10 cellular contexts compared by ENCODE assay signal in genomic region chr20:46056970-46057855, GRCh38. TPM values are rescaled to one million over a fixed set of nuclear protein-coding genes. Genes with fewer than 3 reads are reported as not detected.
DNase-seq lines count a peak whose midpoint lies in the region; ATAC-seq and TF ChIP-seq lines count a peak whose summit lies in the region.
"Had no signal": no experiment of that assay in that cellular context is flagged by ENCODE, and none has a peak within 500 bp of the region (broad histone marks: within the 10 kb centered on the region; RNA-seq: fewer than 3 reads in every experiment).

No MANE protein-coding gene starts in this region.

- H3K27ac ChIP-seq in ascending aorta: no peak overlapping the region
- no peak overlapping the region for H3K27ac ChIP-seq in iPS-18a (ENCODE audit: low read length)
- H3K27ac ChIP-seq in testis: no peak overlapping the region
- H3K27ac ChIP-seq: BLaER1, epithelial cell of prostate had no signal

- H3K9me3 ChIP-seq in ascending aorta (no peaks in the 10 kb centered on the region), iPS-18a (ENCODE audit: control insufficient read depth, low read depth, low read length) (no peaks in the 10 kb centered on the region), testis (no peaks in the 10 kb centered on the region), T-helper 17 cell (ENCODE audit: control insufficient read depth, low read length, poor library complexity, severe bottlenecking) (no peaks in the 10 kb centered on the region)
- H3K9me3 ChIP-seq: BLaER1 had no signal

- no peak overlapping the region for H3K27ac Mint-ChIP-seq in activated naive CD4-positive, alpha-beta T cell treated with anti-CD3 and anti-CD28 coated beads for 36 hours
- H3K27ac Mint-ChIP-seq in T-helper 17 cell: no peak overlapping the region

- peak; percentile 41 for DNase-seq in activated naive CD4-positive, alpha-beta T cell treated with anti-CD3 and anti-CD28 coated beads for 36 hours
- no peak for DNase-seq in activated naive CD4-positive, alpha-beta T cell (lab: John Stamatoyannopoulos, UW)
- DNase-seq in ascending aorta (ENCODE audit: low spot score in 2 of 2) (no peak), testis (peak; percentile 51), NCI-H524 treated with DMSO at 0.1 percent for 48 hours (lab: John Stamatoyannopoulos, UW) (no peak), T-helper 17 cell (no peak)

- no peaks in the 10 kb centered on the region for H3K9me3 Mint-ChIP-seq in activated naive CD4-positive, alpha-beta T cell treated with anti-CD3 and anti-CD28 coated beads for 36 hours

- intact Hi-C loops in activated naive CD4-positive, alpha-beta T cell treated with anti-CD3 and anti-CD28 coated beads for 36 hours (cut with micrococcal nuclease): no loop called here
- intact Hi-C loops in ascending aorta (cut with DNase I) (no loop called here), testis (cut with DNase I; ENCODE audit: low total_unique reads) (no loop called here)

- peaks cover 10 to 16% of the 10 kb centered on the region in 2 donors for H3K4me1 ChIP-seq in ascending aorta
- no peaks in the 10 kb centered on the region for H3K4me1 ChIP-seq in iPS-18a (ENCODE audit: control insufficient read depth, low read depth, low read length)
- peaks cover 16% of the 10 kb centered on the region for H3K4me1 ChIP-seq in testis

- peaks cover 21% of the 10 kb centered on the region for H3K36me3 Mint-ChIP-seq in activated naive CD4-positive, alpha-beta T cell treated with anti-CD3 and anti-CD28 coated beads for 36 hours (ENCODE audit: low read depth)
- H3K36me3 Mint-ChIP-seq in T-helper 17 cell (ENCODE audit: low read depth): peaks cover 5% of the 10 kb centered on the region

- no peak overlapping the region for H3K4me3 Mint-ChIP-seq in activated naive CD4-positive, alpha-beta T cell treated with anti-CD3 and anti-CD28 coated beads for 36 hours
- H3K4me3 Mint-ChIP-seq in T-helper 17 cell: no peak overlapping the region

- H3K9ac ChIP-seq in iPS-18a (ENCODE audit: low read length): no peak overlapping the region
- H3K9ac ChIP-seq: BLaER1 had no signal

- TF ChIP-seq CTCF in ascending aorta (IDR thresholded peaks at IDR 0.05) (no peak), testis (IDR thresholded peaks at IDR 0.05) (no peak)

- peaks cover 36% of the 10 kb centered on the region for H3K4me1 Mint-ChIP-seq in activated naive CD4-positive, alpha-beta T cell treated with anti-CD3 and anti-CD28 coated beads for 36 hours (ENCODE audit: low read depth)
- peaks cover 35% of the 10 kb centered on the region for H3K4me1 Mint-ChIP-seq in T-helper 17 cell

- H3K27me3 ChIP-seq in ascending aorta (no peaks in the 10 kb centered on the region), iPS-18a (ENCODE audit: control insufficient read depth, insufficient read depth, low read length) (peaks cover 79% of the 10 kb centered on the region), testis (no peaks in the 10 kb centered on the region)
- H3K27me3 ChIP-seq: BLaER1 had no signal

- ATAC-seq in HG03280 (IDR thresholded peaks at IDR 0.05; ENCODE audit: unreplicated experiment) (no peak), T-helper 17 cell (no peak)

- CTCF ChIA-PET in activated naive CD4-positive, alpha-beta T cell treated with anti-CD3 and anti-CD28 coated beads for 36 hours (lab: Charles Lee): interaction anchor here (1.5 to 2.1 kb wide), 2 partner anchors 34 to 44 kb away, joined by 7 read pairs; no protein-coding TSS in a partner anchor

- H3K4me3 ChIP-seq in ascending aorta (peak overlapping the region; percentile 30 to 50), iPS-18a (ENCODE audit: low read length) (peak overlapping the region; percentile 39), testis (peak overlapping the region in 1 of 2 donors; percentile 20)
- H3K4me3 ChIP-seq: BLaER1 had no signal

- 29 to 38% methylated on average over 22 to 48 of the region's 65 CpGs for WGBS in testis, 2 donors

- H3K36me3 ChIP-seq in ascending aorta (peaks cover 18 to 22% of the 10 kb centered on the region in 2 donors), iPS-18a (ENCODE audit: control insufficient read depth, low read depth, low read length) (peaks cover 13% of the 10 kb centered on the region), testis (ENCODE audit: low read depth, missing control alignments) (no peaks in the 10 kb centered on the region)

- TF ChIP-seq POLR2A in testis (IDR thresholded peaks at IDR 0.05): no peak

- peaks cover 24% of the 10 kb centered on the region for H3K27me3 Mint-ChIP-seq in activated naive CD4-positive, alpha-beta T cell treated with anti-CD3 and anti-CD28 coated beads for 36 hours (ENCODE audit: low read depth)
- H3K27me3 Mint-ChIP-seq in T-helper 17 cell: peaks cover 6% of the 10 kb centered on the region

RNA-seq across cellular contexts. Expression of gene SLC12A5, which starts 28.2 kb away (rescaled TPM):
- not detected for total RNA-seq in activated naive CD4-positive, alpha-beta T cell treated with anti-CD3 and anti-CD28 coated beads for 36 hours
- total RNA-seq in ascending aorta (not detected), testis (1 to 10 TPM; 5.5 to 9.2 TPM), T-helper 17 cell (not detected)
- polyA plus RNA-seq in testis (ENCODE audit: insufficient read depth, low read depth, low replicate concordance): 15.5 TPM

RNA-seq across cellular contexts. Expression of gene NCOA5, which starts 32.5 kb away (rescaled TPM):
- 1 to 10 TPM; 4.4 to 5.1 TPM for total RNA-seq in activated naive CD4-positive, alpha-beta T cell treated with anti-CD3 and anti-CD28 coated beads for 36 hours
- total RNA-seq in ascending aorta: 70.4 TPM
- 10 to 100 TPM; 55.6 to 66.2 TPM for total RNA-seq in testis
- 64.0 TPM for polyA plus RNA-seq in testis (ENCODE audit: insufficient read depth, low read depth, low replicate concordance)
- total RNA-seq in T-helper 17 cell: 10 to 100 TPM; 14.5 to 15.0 TPM

RNA-seq across cellular contexts. Expression of gene MMP9, which starts 48.5 kb away (rescaled TPM):
- total RNA-seq in activated naive CD4-positive, alpha-beta T cell treated with anti-CD3 and anti-CD28 coated beads for 36 hours: not detected
- total RNA-seq in ascending aorta (not detected), testis (under 1 TPM; 0.39 to 0.56 TPM), T-helper 17 cell (1 to 10 TPM; 2.6 to 2.7 TPM)
- 10.0 TPM for polyA plus RNA-seq in testis (ENCODE audit: insufficient read depth, low read depth, low replicate concordance)

Comparison
In these comparisons a context has a peak if more than half of its experiments do, and no peak if none do; other contexts are left out.
1. DNase-seq: peak in activated naive CD4-positive, alpha-beta T cell treated with anti-CD3 and anti-CD28 coated beads for 36 hours (single experiment) and testis (single experiment); none in activated naive CD4-positive, alpha-beta T cell (0 of 4), ascending aorta (0 of 2), NCI-H524 treated with DMSO at 0.1 percent for 48 hours (single experiment) and T-helper 17 cell (0 of 3).